ENCODE assay signal across 1 cellular context in genomic region chr12:53953831-53954693, GRCh38.
TF ChIP-seq lines count a peak whose summit lies in the region.

No MANE protein-coding gene starts in this region.

TF ChIP-seq in GM23338, 12 proteins besides CTCF, POLR2A, EP300 and RAD21:
- TF ChIP-seq EZH2 (IDR thresholded peaks at IDR 0.05; ENCODE audit: low read depth, unreplicated experiment), result peak; percentile 97
- no peak for TF ChIP-seq CREB1 (CRISPR knock-in tag; IDR thresholded peaks at IDR 0.05; ENCODE audit: low read depth)
